ENCODE assay signal across 8 cellular contexts in the genomic region with DNA sequence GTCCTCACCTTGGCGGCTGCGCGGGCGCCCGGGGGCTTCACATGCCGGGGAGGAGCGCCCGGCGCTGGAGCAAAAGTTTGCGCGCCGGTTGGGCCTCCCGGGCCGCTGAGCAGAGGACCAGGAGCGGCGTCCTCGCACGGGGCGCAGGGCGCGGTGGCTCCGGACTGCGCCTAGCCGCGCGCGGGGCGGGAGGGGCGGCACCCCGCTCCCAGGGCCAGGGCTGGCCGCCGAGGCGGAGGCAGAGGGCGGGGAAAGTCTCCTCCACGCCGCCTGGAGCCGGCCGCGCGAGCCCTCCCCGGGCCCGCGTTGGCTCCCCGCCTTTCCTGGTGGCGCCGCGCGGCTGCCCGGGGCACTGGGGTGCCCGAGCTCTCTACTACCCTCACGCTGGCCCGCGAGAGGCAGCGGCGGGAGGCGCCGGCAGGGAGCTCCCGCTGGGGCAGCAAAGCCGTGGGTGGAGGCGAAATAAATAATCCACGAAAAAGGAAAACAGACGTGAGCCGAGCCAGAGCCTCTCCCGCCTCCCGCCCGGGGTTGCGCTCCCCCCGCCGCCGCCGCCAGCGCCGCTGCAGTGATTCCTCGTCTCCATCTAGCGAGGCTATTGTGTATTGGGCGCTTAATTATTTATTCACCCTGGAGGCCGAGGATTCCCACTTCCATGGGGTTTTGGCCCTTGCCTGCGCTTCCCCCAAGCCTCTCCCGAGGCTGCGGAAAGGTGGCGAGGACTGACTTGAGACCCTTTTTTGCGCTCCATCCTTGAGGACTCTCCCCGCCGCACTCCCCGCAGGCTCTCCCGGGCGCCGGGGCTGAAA. TPM values are rescaled to one million over a fixed set of nuclear protein-coding genes. Genes with fewer than 3 reads are reported as not detected.
DNase-seq lines count a peak whose midpoint lies in the region; ATAC-seq, FAIRE-seq and TF ChIP-seq lines count a peak whose summit lies in the region.

No MANE protein-coding gene starts in this region.

- ATAC-seq in GM21825 (IDR thresholded peaks at IDR 0.05; ENCODE audit: unreplicated experiment) = no peak

- TF ChIP-seq CTCF in C4-2B (conservative IDR thresholded peaks at IDR 0.05) (peak; percentile 50), chondrocyte (IDR thresholded peaks at IDR 0.05) (peak; percentile 44), lower leg skin (IDR thresholded peaks at IDR 0.05) (no peak), type B pancreatic cell (conservative IDR thresholded peaks at IDR 0.05) (peak; percentile 48)

- intact Hi-C loops in lower leg skin (cut with DNase I; ENCODE audit: low total_unique reads) = loop anchor here (5.0 kb wide), 1 partner anchor 104 kb away; no protein-coding TSS in a partner anchor

- 1 to 2% methylated on average over 48 to 50 of the region's 88 CpGs for WGBS in lower leg skin, 2 donors

- no peaks in the 10 kb centered on the region for H3K9me3 Mint-ChIP-seq in chondrocyte (ENCODE audit: low read depth)
- no peaks in the 10 kb centered on the region for H3K9me3 Mint-ChIP-seq in type B pancreatic cell

- peaks cover 10% of the 10 kb centered on the region for H3K4me1 Mint-ChIP-seq in chondrocyte (ENCODE audit: low read depth)
- H3K4me1 Mint-ChIP-seq in type B pancreatic cell (ENCODE audit: unreplicated experiment) = peaks cover 13% of the 10 kb centered on the region

- H3K27ac ChIP-seq in C4-2B = peak overlapping the region; percentile 23

- H3K36me3 Mint-ChIP-seq in chondrocyte (ENCODE audit: low read depth) (no peaks in the 10 kb centered on the region), type B pancreatic cell (no peaks in the 10 kb centered on the region)

- DNase-seq in NCI-H146 treated with DMSO at 0.1 percent for 48 hours (lab: John Stamatoyannopoulos, UW; ENCODE audit: unreplicated experiment) (peak; percentile 6), chondrocyte (ENCODE audit: low spot score) (no peak), lower leg skin (ENCODE audit: low spot score in 2 of 2) (peak in 1 of 2 donors; percentile 88), type B pancreatic cell (ENCODE audit: extremely low spot score, unreplicated experiment) (peak; percentile 71), H54 (ENCODE audit: insufficient read length, low spot score) (no peak), amniotic stem cell (lab: John Stamatoyannopoulos, UW) (no peak)

- peak overlapping the region; percentile 28 for H3K4me3 ChIP-seq in lower leg skin (ENCODE audit: low read depth, poor library complexity, severe bottlenecking)

- no peak for FAIRE-seq in H54 (lab: Jason Lieb, UNC)

- H3K27ac Mint-ChIP-seq in chondrocyte (ENCODE audit: unreplicated experiment) = no peak overlapping the region
- peak overlapping the region; percentile 13 for H3K27ac Mint-ChIP-seq in type B pancreatic cell

- H3K27me3 Mint-ChIP-seq in chondrocyte (ENCODE audit: low read depth) = peaks cover 65% of the 10 kb centered on the region
- H3K27me3 Mint-ChIP-seq in type B pancreatic cell = peaks cover 69% of the 10 kb centered on the region

- H3K4me3 Mint-ChIP-seq in chondrocyte (ENCODE audit: unreplicated experiment) (peak overlapping the region; percentile 50), type B pancreatic cell (peak overlapping the region; percentile 85)

- TF ChIP-seq POLR2A in lower leg skin (IDR thresholded peaks at IDR 0.05) = no peak
- no peak for TF ChIP-seq POLR2A in H54 (IDR thresholded peaks at IDR 0.05; ENCODE audit: low read depth, low read length)

RNA-seq across cellular contexts. Expression of a gene that starts 0.5 kb away (rescaled TPM):
- total RNA-seq in chondrocyte (not detected in 3 replicates), lower leg skin (1 to 10 TPM; 2.6 to 9.0 (median 4.1) TPM), type B pancreatic cell (ENCODE audit: low replicate concordance) (0.90 and 1.7 TPM in 2 replicates)

Comparison
In these comparisons a context has a peak if more than half of its experiments do, and no peak if none do; other contexts are left out.
1. CTCF ChIP-seq: peak in C4-2B (single experiment), chondrocyte (single experiment) and type B pancreatic cell (single experiment); none in lower leg skin (0 of 3).
2. DNase-seq: peak in NCI-H146 treated with DMSO at 0.1 percent for 48 hours (single experiment) and type B pancreatic cell (single experiment); none in chondrocyte (single experiment), H54 (single experiment) and amniotic stem cell (single experiment).